Comparison of ENCODE assay signal across 21 cellular contexts in genomic region chr9:131605770-131606590, GRCh38.
DNase-seq lines count a peak whose midpoint lies in the region; ATAC-seq, FAIRE-seq and TF ChIP-seq lines count a peak whose summit lies in the region.
"Had no signal": no experiment of that assay in that cellular context is flagged by ENCODE, and none has a peak within 500 bp of the region (broad histone marks: within the 10 kb centered on the region; RNA-seq: fewer than 3 reads in every experiment).

No MANE protein-coding gene starts in this region.

- peak; percentile 60 to 76 (median 67) for ATAC-seq in pancreas
- ATAC-seq: CD8-positive, alpha-beta T cell; foreskin keratinocyte had no signal

- no peak overlapping the region for H3K9ac ChIP-seq in endodermal cell (ENCODE audit: extremely low read depth, low read length, poor library complexity, severe bottlenecking)
- H3K9ac ChIP-seq: KMS-11 had no signal

- H3K4me1 ChIP-seq in pancreas, result peaks cover 0 to 32% (median 0%) of the 10 kb centered on the region in 3 donors
- peaks cover 10% of the 10 kb centered on the region for H3K4me1 ChIP-seq in endodermal cell (ENCODE audit: control insufficient read depth, insufficient read depth, low read length)

- H3K36me3 ChIP-seq in pancreas, result peaks cover 0 to 12% (median 4%) of the 10 kb centered on the region in 3 donors
- peaks cover 10% of the 10 kb centered on the region for H3K36me3 ChIP-seq in endodermal cell (ENCODE audit: control insufficient read depth, insufficient read depth, low read length)

- H3K27me3 Mint-ChIP-seq in endothelial cell (ENCODE audit: unreplicated experiment) (peaks cover 20% of the 10 kb centered on the region), endodermal cell (ENCODE audit: insufficient read depth) (no peaks in the 10 kb centered on the region)

- H3K4me3 ChIP-seq in NB4 (ENCODE audit: low read depth, low read length) (no peak overlapping the region), pancreas (no peak overlapping the region), endodermal cell (ENCODE audit: low read length) (no peak overlapping the region)
- H3K4me3 ChIP-seq: upper lobe of left lung had no signal

- H3K27ac ChIP-seq in pancreas (peak overlapping the region in 1 of 4 donors; percentile 52), endodermal cell (ENCODE audit: low read depth, low read length) (no peak overlapping the region)
- H3K27ac ChIP-seq: 22Rv1, foreskin keratinocyte, KMS-11 had no signal

- FAIRE-seq in pancreas (lab: Jason Lieb, UNC), result no peak
- FAIRE-seq: bronchial epithelial cell, endometrium, GM18507 had no signal

- no peak overlapping the region for H3K4me3 Mint-ChIP-seq in endothelial cell (ENCODE audit: unreplicated experiment)
- no peak overlapping the region for H3K4me3 Mint-ChIP-seq in endodermal cell
- H3K4me3 Mint-ChIP-seq: CD8-positive, alpha-beta T cell had no signal

- CTCF ChIA-PET in HEK293T (lab: Yijun Ruan, JAX), result no interaction called here

- TF ChIP-seq CTCF in NB4 (IDR thresholded peaks at IDR 0.05; ENCODE audit: low read depth, low read length) (no peak), endothelial cell (IDR thresholded peaks at IDR 0.05; ENCODE audit: unreplicated experiment) (no peak), pancreas (IDR thresholded peaks at IDR 0.05) (no peak), endodermal cell (conservative IDR thresholded peaks at IDR 0.05) (no peak)

- POLR2A ChIA-PET in HEK293T (lab: Yijun Ruan, JAX), result no interaction called here

- intact Hi-C loops in pancreas (cut with DNase I), result no loop called here

- no peaks in the 10 kb centered on the region for H3K9me3 ChIP-seq in pancreas
- H3K9me3 ChIP-seq in endodermal cell (ENCODE audit: control insufficient read depth, low read length), result no peaks in the 10 kb centered on the region
- H3K9me3 ChIP-seq: upper lobe of left lung had no signal

- H3K27ac Mint-ChIP-seq in endothelial cell (ENCODE audit: unreplicated experiment) (peak overlapping the region; percentile 65), endodermal cell (no peak overlapping the region)
- H3K27ac Mint-ChIP-seq: CD8-positive, alpha-beta T cell had no signal

- H3K4me1 Mint-ChIP-seq in endothelial cell (ENCODE audit: unreplicated experiment), result peaks cover 2% of the 10 kb centered on the region
- peaks cover 19% of the 10 kb centered on the region for H3K4me1 Mint-ChIP-seq in endodermal cell

- H3K36me3 Mint-ChIP-seq in endothelial cell (ENCODE audit: low read depth, unreplicated experiment) (peaks cover 72% of the 10 kb centered on the region), endodermal cell (ENCODE audit: low read depth) (peaks cover 46% of the 10 kb centered on the region)

- H3K9me3 Mint-ChIP-seq in endothelial cell (ENCODE audit: unreplicated experiment) (no peaks in the 10 kb centered on the region), endodermal cell (no peaks in the 10 kb centered on the region)
- H3K9me3 Mint-ChIP-seq: CD8-positive, alpha-beta T cell had no signal

- H3K27me3 ChIP-seq in pancreas (no peaks in the 10 kb centered on the region), endodermal cell (ENCODE audit: control insufficient read depth, insufficient read depth, low read length, poor library complexity, severe bottlenecking) (no peaks in the 10 kb centered on the region)
- H3K27me3 ChIP-seq: foreskin keratinocyte, upper lobe of left lung had no signal

- no peak for TF ChIP-seq POLR2A in NB4 (IDR thresholded peaks at IDR 0.05; ENCODE audit: extremely low read depth, insufficient read length)

- WGBS in pancreas, 2 donors, result 53 to 55% methylated on average over 9 of the region's 9 CpGs
- WGBS in endodermal cell (ENCODE audit: insufficient coverage in 1 of 2, insufficient read length in 1 of 2), 2 experiments, result 90 to 91% methylated on average over 9 of the region's 9 CpGs

- DNase-seq in DMS53 (lab: John Stamatoyannopoulos, UW), result peak; percentile 34
- DNase-seq in DMS53 treated with DMSO at 0.1 percent for 48 hours (lab: John Stamatoyannopoulos, UW; ENCODE audit: unreplicated experiment), result no peak
- peak; percentile 23 for DNase-seq in NB4 (ENCODE audit: low read depth)
- DNase-seq in endothelial cell (ENCODE audit: low spot score), result no peak
- DNase-seq in pancreas, result peak in 4 of 6 donors; percentile 49 to 82 (median 69)
- DNase-seq in endodermal cell, result no peak
- DNase-seq in mesenteric fat pad (ENCODE audit: low spot score), result no peak
- no peak for DNase-seq in HEK293T (ENCODE audit: extremely low spot score)
- DNase-seq: activated CD4-positive, alpha-beta T cell treated with anti-CD3 and anti-CD28 coated beads, Interleukin-2, amount 50 U/mL, for 1 hour; activated effector memory CD4-positive, alpha-beta T cell treated with Interleukin-2 at 50 U/mL for 16 hours; CD8-positive, alpha-beta T cell; foreskin keratinocyte; H7; NCI-H1417 treated with DMSO at 0.1 percent for 48 hours; NK-92 treated with Interleukin-12 subunit alpha and Interleukin-12 subunit beta, amount 100 ng/mL, for 24 hours; upper lobe of left lung had no signal

TF ChIP-seq in HEK293T, 16 proteins besides CTCF, POLR2A, EP300 and RAD21:
- TF ChIP-seq FOXM1 (IDR thresholded peaks at IDR 0.05; ENCODE audit: borderline replicate concordance), result no peak
- TF ChIP-seq BHLHE40 (IDR thresholded peaks at IDR 0.05; ENCODE audit: borderline replicate concordance), result no peak
- TF ChIP-seq FOXK2 (IDR thresholded peaks at IDR 0.05), result no peak
- no peak for TF ChIP-seq TARDBP (IDR thresholded peaks at IDR 0.05)
- TF ChIP-seq FOXA1 (IDR thresholded peaks at IDR 0.05), result no peak
- TF ChIP-seq ELF4 (IDR thresholded peaks at IDR 0.05), result no peak
- TF ChIP-seq SUZ12 (IDR thresholded peaks at IDR 0.05), result no peak
- TF ChIP-seq CTBP1 (IDR thresholded peaks at IDR 0.05; ENCODE audit: borderline replicate concordance), result no peak
- no peak for TF ChIP-seq HDGF (IDR thresholded peaks at IDR 0.05; ENCODE audit: borderline replicate concordance)
- no peak for TF ChIP-seq LEF1 (IDR thresholded peaks at IDR 0.05; ENCODE audit: borderline replicate concordance)
- TF ChIP-seq ARNT (IDR thresholded peaks at IDR 0.05), result no peak
- no peak for TF ChIP-seq NFRKB (IDR thresholded peaks at IDR 0.05)
- TF ChIP-seq ZNF384 (IDR thresholded peaks at IDR 0.05), result no peak
- no peak for TF ChIP-seq SP1 (IDR thresholded peaks at IDR 0.05)
- no peak for TF ChIP-seq L3MBTL2 (conservative IDR thresholded peaks at IDR 0.05)
- TF ChIP-seq, protein P1, sequence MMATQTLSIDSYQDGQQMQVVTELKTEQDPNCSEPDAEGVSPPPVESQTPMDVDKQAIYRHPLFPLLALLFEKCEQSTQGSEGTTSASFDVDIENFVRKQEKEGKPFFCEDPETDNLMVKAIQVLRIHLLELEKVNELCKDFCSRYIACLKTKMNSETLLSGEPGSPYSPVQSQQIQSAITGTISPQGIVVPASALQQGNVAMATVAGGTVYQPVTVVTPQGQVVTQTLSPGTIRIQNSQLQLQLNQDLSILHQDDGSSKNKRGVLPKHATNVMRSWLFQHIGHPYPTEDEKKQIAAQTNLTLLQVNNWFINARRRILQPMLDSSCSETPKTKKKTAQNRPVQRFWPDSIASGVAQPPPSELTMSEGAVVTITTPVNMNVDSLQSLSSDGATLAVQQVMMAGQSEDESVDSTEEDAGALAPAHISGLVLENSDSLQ (IDR thresholded peaks at IDR 0.05), result no peak

Comparison
In these comparisons a context has a peak if more than half of its experiments do, and no peak if none do; other contexts are left out.
1. DNase-seq: peak in DMS53 (single experiment), NB4 (single experiment) and pancreas (4 of 6); none in DMS53 treated with DMSO at 0.1 percent for 48 hours (single experiment), endothelial cell (single experiment), endodermal cell (single experiment), mesenteric fat pad (single experiment) and HEK293T (single experiment).